In genomic region chr12:118038122-118038521, GRCh38 we compare ENCODE assay signal across 22 cellular contexts. TPM values are rescaled to one million over a fixed set of nuclear protein-coding genes. Genes with fewer than 3 reads are reported as not detected.
DNase-seq lines count a peak whose midpoint lies in the region; ATAC-seq and TF ChIP-seq lines count a peak whose summit lies in the region.
"Had no signal": no experiment of that assay in that cellular context is flagged by ENCODE, and none has a peak within 500 bp of the region (broad histone marks: within the 10 kb centered on the region; RNA-seq: fewer than 3 reads in every experiment).

No MANE protein-coding gene starts in this region.

- H3K27me3 ChIP-seq in GM23248 (replicated peaks; ENCODE audit: insufficient read depth): no peaks in the 10 kb centered on the region
- H3K27me3 ChIP-seq: right atrium auricular region, thyroid gland had no signal

- TF ChIP-seq CTCF in WTC11 (IDR thresholded peaks at IDR 0.05) (no peak), progenitor cell of endocrine pancreas (IDR thresholded peaks at IDR 0.05; ENCODE audit: unreplicated experiment) (no peak)

- in situ Hi-C loops in GM23248 (cut with MboI): no loop called here

- CTCF ChIA-PET in WTC11 (lab: Charles Lee): interaction anchor here (1.5 kb wide), 1 partner anchor 164 kb away, joined by 4 read pairs; no protein-coding TSS in a partner anchor

- H3K27ac Mint-ChIP-seq in WTC11: peak overlapping the region; percentile 80; the same call in 1 of the 2 replicates
- no peak overlapping the region for H3K27ac Mint-ChIP-seq in progenitor cell of endocrine pancreas
- H3K27ac Mint-ChIP-seq: T-helper 1 cell treated with Interleukin-12 subunit alpha and Interleukin-12 subunit beta and Interleukin-4 antibody, amounts not matched to agents 30 μg/mL and 1 μg/mL, for 36 hours had no signal

- H3K27ac ChIP-seq in GM23248: no peak overlapping the region
- H3K27ac ChIP-seq: right atrium auricular region, thyroid gland, VCaP had no signal

- POLR2A ChIA-PET in WTC11 (lab: Charles Lee): no interaction called here

- H3K79me2 ChIP-seq in GM23248 (ENCODE audit: insufficient read depth): peaks cover 35% of the 10 kb centered on the region

- no peak overlapping the region for H3K4me3 ChIP-seq in GM23248
- H3K4me3 ChIP-seq: right atrium auricular region, thyroid gland had no signal

- H3K27me3 Mint-ChIP-seq in WTC11 (ENCODE audit: low read depth) (no peaks in the 10 kb centered on the region), progenitor cell of endocrine pancreas (no peaks in the 10 kb centered on the region)
- H3K27me3 Mint-ChIP-seq: naive B cell had no signal

- H3K4me2 ChIP-seq in GM23248 (ENCODE audit: unreplicated experiment): no peak overlapping the region

- DNase-seq in COLO668 (lab: John Stamatoyannopoulos, UW; ENCODE audit: unreplicated experiment) (peak; percentile 42), DMS79 (lab: John Stamatoyannopoulos, UW) (peak; percentile 72), NCI-H2029 (lab: John Stamatoyannopoulos, UW) (peak; percentile 83), WTC11 (ENCODE audit: low spot score) (no peak), GM23248 (no peak), progenitor cell of endocrine pancreas (ENCODE audit: low spot score, unreplicated experiment) (no peak)
- DNase-seq in activated CD4-positive, CD25-positive, alpha-beta regulatory T cell (lab: John Stamatoyannopoulos, UW): no peak
- DNase-seq: activated effector memory CD4-positive, alpha-beta T cell treated with anti-CD3 and anti-CD28 coated beads, Interleukin-2, amount 50 U/mL, for 16 hours; central memory CD4-positive, alpha-beta T cell; EL; Kasumi-1; kidney glomerular epithelial cell; mesenchymal stem cell; naive B cell; NCI-H1436; NCI-H69; SIG-M5; thyroid gland had no signal

- H3F3A ChIP-seq in GM23248 (ENCODE audit: insufficient read depth): peaks cover 40% of the 10 kb centered on the region

- H4K20me1 ChIP-seq in GM23248 (ENCODE audit: insufficient read depth): no peaks in the 10 kb centered on the region

- H3K9me2 ChIP-seq in GM23248 (ENCODE audit: insufficient read depth): no peaks in the 10 kb centered on the region

- H3K4me1 ChIP-seq in GM23248 (ENCODE audit: insufficient read depth): peaks cover 23% of the 10 kb centered on the region
- H3K4me1 ChIP-seq: right atrium auricular region, thyroid gland had no signal

- peaks cover 64% of the 10 kb centered on the region for H3K36me3 ChIP-seq in GM23248 (ENCODE audit: low read depth)

- no peak for ATAC-seq in WTC11
- ATAC-seq: PC-3 had no signal

- H3K4me1 Mint-ChIP-seq in WTC11: no peaks in the 10 kb centered on the region; the same call in 1 of the 2 replicates
- H3K4me1 Mint-ChIP-seq in progenitor cell of endocrine pancreas (ENCODE audit: low read depth): peaks cover 6% of the 10 kb centered on the region

- H3K36me3 Mint-ChIP-seq in WTC11 (peaks cover 87% of the 10 kb centered on the region), progenitor cell of endocrine pancreas (ENCODE audit: insufficient read depth) (peaks cover 41% of the 10 kb centered on the region)

- no peak overlapping the region for H2AFZ ChIP-seq in GM23248

- H3K9me3 ChIP-seq in GM23248 (ENCODE audit: low read depth): no peaks in the 10 kb centered on the region
- H3K9me3 ChIP-seq: right atrium auricular region, thyroid gland had no signal

- H3K9me3 Mint-ChIP-seq in WTC11 (no peaks in the 10 kb centered on the region), progenitor cell of endocrine pancreas (ENCODE audit: low read depth) (peaks cover 3% of the 10 kb centered on the region)
- H3K9me3 Mint-ChIP-seq: T-helper 1 cell treated with Interleukin-12 subunit alpha and Interleukin-12 subunit beta and Interleukin-4 antibody, amounts not matched to agents 30 μg/mL and 1 μg/mL, for 36 hours had no signal

- 88 to 90% methylated on average over 6 of the region's 6 CpGs for WGBS in GM23248 (ENCODE audit: low coverage in 1 of 2, low lambda C conversion rate in 2 of 2, missing lambda C conversion rate in 2 of 2), 2 experiments

- no peak overlapping the region for H3K9ac ChIP-seq in GM23248

- H3K4me3 Mint-ChIP-seq in WTC11 (no peak overlapping the region), progenitor cell of endocrine pancreas (ENCODE audit: low read depth) (no peak overlapping the region)
- H3K4me3 Mint-ChIP-seq: naive B cell; T-helper 1 cell treated with Interleukin-12 subunit alpha and Interleukin-12 subunit beta and Interleukin-4 antibody, amounts not matched to agents 30 μg/mL and 1 μg/mL, for 36 hours had no signal

TF ChIP-seq in WTC11, 78 proteins besides CTCF, POLR2A, EP300 and RAD21:
- TF ChIP-seq EMX1 (CRISPR knock-in tag; IDR thresholded peaks at IDR 0.05) (no peak), ZNF263 (CRISPR knock-in tag; IDR thresholded peaks at IDR 0.05; ENCODE audit: low read depth) (no peak), KAT7 (CRISPR knock-in tag; IDR thresholded peaks at IDR 0.05; ENCODE audit: borderline replicate concordance) (no peak), MYBL2 (CRISPR knock-in tag; IDR thresholded peaks at IDR 0.05) (no peak), ZNF423 (CRISPR knock-in tag; IDR thresholded peaks at IDR 0.05) (peak; percentile 57), JAZF1 (CRISPR knock-in tag; IDR thresholded peaks at IDR 0.05) (no peak), ZNF121 (CRISPR knock-in tag; IDR thresholded peaks at IDR 0.05) (no peak)
- TF ChIP-seq, protein P1, sequence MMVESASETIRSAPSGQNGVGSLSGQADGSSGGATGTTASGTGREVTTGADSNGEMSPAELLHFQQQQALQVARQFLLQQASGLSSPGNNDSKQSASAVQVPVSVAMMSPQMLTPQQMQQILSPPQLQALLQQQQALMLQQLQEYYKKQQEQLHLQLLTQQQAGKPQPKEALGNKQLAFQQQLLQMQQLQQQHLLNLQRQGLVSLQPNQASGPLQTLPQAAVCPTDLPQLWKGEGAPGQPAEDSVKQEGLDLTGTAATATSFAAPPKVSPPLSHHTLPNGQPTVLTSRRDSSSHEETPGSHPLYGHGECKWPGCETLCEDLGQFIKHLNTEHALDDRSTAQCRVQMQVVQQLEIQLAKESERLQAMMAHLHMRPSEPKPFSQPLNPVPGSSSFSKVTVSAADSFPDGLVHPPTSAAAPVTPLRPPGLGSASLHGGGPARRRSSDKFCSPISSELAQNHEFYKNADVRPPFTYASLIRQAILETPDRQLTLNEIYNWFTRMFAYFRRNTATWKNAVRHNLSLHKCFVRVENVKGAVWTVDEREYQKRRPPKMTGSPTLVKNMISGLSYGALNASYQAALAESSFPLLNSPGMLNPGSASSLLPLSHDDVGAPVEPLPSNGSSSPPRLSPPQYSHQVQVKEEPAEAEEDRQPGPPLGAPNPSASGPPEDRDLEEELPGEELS (CRISPR knock-in tag; IDR thresholded peaks at IDR 0.05): 0 out of 2 replicates have a peak, but pooled peaks have one; percentile 22
- TF ChIP-seq, protein P2, sequence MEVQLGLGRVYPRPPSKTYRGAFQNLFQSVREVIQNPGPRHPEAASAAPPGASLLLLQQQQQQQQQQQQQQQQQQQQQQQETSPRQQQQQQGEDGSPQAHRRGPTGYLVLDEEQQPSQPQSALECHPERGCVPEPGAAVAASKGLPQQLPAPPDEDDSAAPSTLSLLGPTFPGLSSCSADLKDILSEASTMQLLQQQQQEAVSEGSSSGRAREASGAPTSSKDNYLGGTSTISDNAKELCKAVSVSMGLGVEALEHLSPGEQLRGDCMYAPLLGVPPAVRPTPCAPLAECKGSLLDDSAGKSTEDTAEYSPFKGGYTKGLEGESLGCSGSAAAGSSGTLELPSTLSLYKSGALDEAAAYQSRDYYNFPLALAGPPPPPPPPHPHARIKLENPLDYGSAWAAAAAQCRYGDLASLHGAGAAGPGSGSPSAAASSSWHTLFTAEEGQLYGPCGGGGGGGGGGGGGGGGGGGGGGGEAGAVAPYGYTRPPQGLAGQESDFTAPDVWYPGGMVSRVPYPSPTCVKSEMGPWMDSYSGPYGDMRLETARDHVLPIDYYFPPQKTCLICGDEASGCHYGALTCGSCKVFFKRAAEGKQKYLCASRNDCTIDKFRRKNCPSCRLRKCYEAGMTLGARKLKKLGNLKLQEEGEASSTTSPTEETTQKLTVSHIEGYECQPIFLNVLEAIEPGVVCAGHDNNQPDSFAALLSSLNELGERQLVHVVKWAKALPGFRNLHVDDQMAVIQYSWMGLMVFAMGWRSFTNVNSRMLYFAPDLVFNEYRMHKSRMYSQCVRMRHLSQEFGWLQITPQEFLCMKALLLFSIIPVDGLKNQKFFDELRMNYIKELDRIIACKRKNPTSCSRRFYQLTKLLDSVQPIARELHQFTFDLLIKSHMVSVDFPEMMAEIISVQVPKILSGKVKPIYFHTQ (CRISPR knock-in tag; IDR thresholded peaks at IDR 0.05): no peak

RNA-seq across cellular contexts. Expression of gene RFC5, which starts 21.6 kb away (rescaled TPM):
- total RNA-seq in WTC11 (2021) (34.5 to 35.9 TPM (median 35.2 TPM) in 3 replicates), progenitor cell of endocrine pancreas (35.8 and 37.4 TPM in 2 replicates)
- 13.0 and 21.4 TPM in 2 replicates for total RNA-seq in GM23248 (2014; rRNA removed; shearing (Covaris generic))
- 15.2 and 17.8 TPM in 2 replicates for polyA plus RNA-seq in GM23248 (2016; fragmentation: Nextera tagmentation; extraction: Ambion mirVana)

RNA-seq across cellular contexts. Expression of gene WSB2, which starts 22.9 kb away (rescaled TPM):
- total RNA-seq in WTC11 (2021) (59.0 to 74.2 TPM (median 60.5 TPM) in 3 replicates), progenitor cell of endocrine pancreas (45.9 and 46.9 TPM in 2 replicates)
- total RNA-seq in GM23248 (2014; rRNA removed; shearing (Covaris generic)): 134 and 162 TPM in 2 replicates
- 65.8 and 66.5 TPM in 2 replicates for polyA plus RNA-seq in GM23248 (2016; fragmentation: Nextera tagmentation; extraction: Ambion mirVana)

Comparison
In these comparisons a context has a peak if more than half of its experiments do, and no peak if none do; other contexts are left out.
1. DNase-seq: peak in COLO668 (single experiment), DMS79 (single experiment) and NCI-H2029 (single experiment); none in WTC11 (single experiment), activated CD4-positive, CD25-positive, alpha-beta regulatory T cell (0 of 4), GM23248 (single experiment) and progenitor cell of endocrine pancreas (single experiment).